Comparison of ENCODE assay signal across 13 cellular contexts in genomic region chr15:40050788-40051615, GRCh38. TPM values are rescaled to one million over a fixed set of nuclear protein-coding genes. Genes with fewer than 3 reads are reported as not detected.
DNase-seq lines count a peak whose midpoint lies in the region; ATAC-seq, FAIRE-seq and TF ChIP-seq lines count a peak whose summit lies in the region.
"Had no signal": no experiment of that assay in that cellular context is flagged by ENCODE, and none has a peak within 500 bp of the region (broad histone marks: within the 10 kb centered on the region; RNA-seq: fewer than 3 reads in every experiment).

No MANE protein-coding gene starts in this region.

- peak overlapping the region in 1 of 7 donors; percentile 20 for H3K4me3 Mint-ChIP-seq in CD8-positive, alpha-beta memory T cell
- H3K4me3 Mint-ChIP-seq in natural killer cell treated with Interleukin-12 subunit alpha and Interleukin-12 subunit beta and Interleukin-15 and Interleukin-18, amount 100 ng/mL, for 72 hours = peak overlapping the region; percentile 54

- POLR2A ChIA-PET in CD8-positive, alpha-beta memory T cell (lab: Charles Lee) = interaction anchor here (1.9 kb wide), 1 partner anchor 48 kb away, joined by 5 read pairs; no protein-coding TSS in a partner anchor

- no peak overlapping the region for H3K4me3 ChIP-seq in CD8-positive, alpha-beta memory T cell (ENCODE audit: low read length)
- H3K4me3 ChIP-seq in HUES48 (ENCODE audit: low read depth, low read length) = no peak overlapping the region
- H3K4me3 ChIP-seq in choroid plexus epithelial cell (ENCODE audit: low read depth, low read length) = no peak overlapping the region
- H3K4me3 ChIP-seq: lung, smooth muscle cell had no signal

- CTCF ChIA-PET in CD8-positive, alpha-beta memory T cell (lab: Charles Lee) = interaction anchor here (1.6 to 2.0 kb wide), 2 partner anchors 54 to 56 kb away, joined by 5 to 7 read pairs; no protein-coding TSS in a partner anchor

- H3K27ac Mint-ChIP-seq in CD8-positive, alpha-beta memory T cell = peak overlapping the region in 5 of 8 donors; percentile 25 to 87 (median 75)
- H3K27ac Mint-ChIP-seq in natural killer cell treated with Interleukin-12 subunit alpha and Interleukin-12 subunit beta and Interleukin-15 and Interleukin-18, amount 100 ng/mL, for 72 hours = peak overlapping the region in 1 of 2 donors; percentile 32

- H3K4me1 ChIP-seq in CD8-positive, alpha-beta memory T cell (ENCODE audit: insufficient read depth, low read length) = peaks cover 69% of the 10 kb centered on the region
- H3K4me1 ChIP-seq in HUES48 (ENCODE audit: control insufficient read depth, insufficient read depth, low read length) = peaks cover 26% of the 10 kb centered on the region

- no peak overlapping the region for H3K27ac ChIP-seq in CD8-positive, alpha-beta memory T cell (ENCODE audit: low read depth, low read length)
- peak overlapping the region; percentile 16 for H3K27ac ChIP-seq in HUES48 (ENCODE audit: low read depth, low read length)
- H3K27ac ChIP-seq: foreskin keratinocyte had no signal

- no peaks in the 10 kb centered on the region for H3K27me3 Mint-ChIP-seq in CD8-positive, alpha-beta memory T cell
- no peaks in the 10 kb centered on the region for H3K27me3 Mint-ChIP-seq in natural killer cell treated with Interleukin-12 subunit alpha and Interleukin-12 subunit beta and Interleukin-15 and Interleukin-18, amount 100 ng/mL, for 72 hours

- no peaks in the 10 kb centered on the region for H3K9me3 Mint-ChIP-seq in CD8-positive, alpha-beta memory T cell
- H3K9me3 Mint-ChIP-seq in natural killer cell treated with Interleukin-12 subunit alpha and Interleukin-12 subunit beta and Interleukin-15 and Interleukin-18, amount 100 ng/mL, for 72 hours = peaks cover 3% of the 10 kb centered on the region

- peaks cover 75 to 93% (median 87%) of the 10 kb centered on the region in 3 donors for H3K4me1 Mint-ChIP-seq in CD8-positive, alpha-beta memory T cell
- H3K4me1 Mint-ChIP-seq in natural killer cell treated with Interleukin-12 subunit alpha and Interleukin-12 subunit beta and Interleukin-15 and Interleukin-18, amount 100 ng/mL, for 72 hours (ENCODE audit: low read depth in 2 of 2) = peaks cover 49 to 52% of the 10 kb centered on the region in 2 donors

- H3K36me3 Mint-ChIP-seq in CD8-positive, alpha-beta memory T cell = no peaks in the 10 kb centered on the region
- H3K36me3 Mint-ChIP-seq in natural killer cell treated with Interleukin-12 subunit alpha and Interleukin-12 subunit beta and Interleukin-15 and Interleukin-18, amount 100 ng/mL, for 72 hours = no peaks in the 10 kb centered on the region

- H3K9me3 ChIP-seq in CD8-positive, alpha-beta memory T cell (ENCODE audit: low read length) = no peaks in the 10 kb centered on the region
- no peaks in the 10 kb centered on the region for H3K9me3 ChIP-seq in HUES48 (ENCODE audit: control insufficient read depth, insufficient read depth, low read length)

- H3K36me3 ChIP-seq in CD8-positive, alpha-beta memory T cell (ENCODE audit: insufficient read depth, low read length) = no peaks in the 10 kb centered on the region
- no peaks in the 10 kb centered on the region for H3K36me3 ChIP-seq in HUES48 (ENCODE audit: control insufficient read depth, insufficient read depth, low read length)

- ATAC-seq in natural killer cell treated with Interleukin-12 subunit alpha and Interleukin-12 subunit beta and Interleukin-15 and Interleukin-18, amount 100 ng/mL, for 72 hours = no peak
- ATAC-seq in GM19463 (IDR thresholded peaks at IDR 0.05; ENCODE audit: unreplicated experiment) (no peak), HG03342 (IDR thresholded peaks at IDR 0.05; ENCODE audit: unreplicated experiment) (no peak), HG03135 (IDR thresholded peaks at IDR 0.05; ENCODE audit: unreplicated experiment) (no peak)
- ATAC-seq: foreskin keratinocyte had no signal

- peak in 1 of 5 donors; percentile 60 for DNase-seq in CD8-positive, alpha-beta memory T cell
- DNase-seq in choroid plexus epithelial cell (ENCODE audit: low read depth) (peak; percentile 20), RCC 7860 (ENCODE audit: low spot score) (no peak)
- DNase-seq in natural killer cell treated with Interleukin-12 subunit alpha and Interleukin-12 subunit beta and Interleukin-15 and Interleukin-18, amount 100 ng/mL, for 72 hours (ENCODE audit: low spot score) = no peak
- DNase-seq: foreskin keratinocyte, GF-D8, NCI-H187 had no signal

- no peak for TF ChIP-seq CTCF in choroid plexus epithelial cell (conservative IDR thresholded peaks at IDR 0.05; ENCODE audit: low read depth, low read length)

- H3K9ac ChIP-seq in HUES48 (ENCODE audit: low read depth, low read length) = no peak overlapping the region

- no peaks in the 10 kb centered on the region for H3K27me3 ChIP-seq in CD8-positive, alpha-beta memory T cell (ENCODE audit: insufficient read depth, low read length, poor library complexity, severe bottlenecking)
- H3K27me3 ChIP-seq in HUES48 (ENCODE audit: control insufficient read depth, insufficient read depth, low read length) = no peaks in the 10 kb centered on the region
- H3K27me3 ChIP-seq: foreskin keratinocyte had no signal

- no peak for FAIRE-seq in RCC 7860 (lab: Jason Lieb, UNC)

RNA-seq across cellular contexts. Expression of gene SRP14, which starts 12.0 kb away (rescaled TPM):
- 100 to 1,000 TPM; 202 to 203 TPM for total RNA-seq in CD8-positive, alpha-beta memory T cell
- 835 TPM for polyA plus RNA-seq in CD8-positive, alpha-beta memory T cell
- total RNA-seq in natural killer cell treated with Interleukin-12 subunit alpha and Interleukin-12 subunit beta and Interleukin-15 and Interleukin-18, amount 100 ng/mL, for 72 hours = 100 to 1,000 TPM in 1 of 2 donors, 10 to 100 TPM in 1; 92.6 to 137 TPM

RNA-seq across cellular contexts. Expression of gene BMF, which starts 57.7 kb away (rescaled TPM):
- 10 to 100 TPM; 15.3 to 16.8 TPM for total RNA-seq in CD8-positive, alpha-beta memory T cell
- 2.3 TPM for polyA plus RNA-seq in CD8-positive, alpha-beta memory T cell
- 1 to 10 TPM; 1.8 to 4.6 TPM for total RNA-seq in natural killer cell treated with Interleukin-12 subunit alpha and Interleukin-12 subunit beta and Interleukin-15 and Interleukin-18, amount 100 ng/mL, for 72 hours
